ENCODE assay signal across 23 cellular contexts in the genomic region with DNA sequence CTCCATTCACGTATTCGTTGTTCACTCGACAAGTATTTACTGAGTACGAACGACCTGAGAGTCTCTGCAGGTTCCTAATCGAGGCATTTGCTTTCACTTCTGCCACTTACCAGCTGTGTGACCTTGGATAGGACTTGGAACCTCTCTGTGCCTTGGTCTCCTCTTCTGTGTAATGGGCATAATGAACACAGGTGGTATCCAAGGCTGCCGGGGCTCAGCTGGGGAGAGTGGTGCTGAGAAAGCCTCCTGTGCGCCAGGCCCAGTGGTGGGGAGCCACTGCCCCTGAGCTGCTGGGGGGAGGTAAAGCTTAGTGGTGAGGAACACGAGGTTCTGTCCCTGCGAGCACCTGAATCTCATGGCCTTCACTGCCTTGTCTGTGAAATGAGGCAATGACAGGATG.
DNase-seq lines count a peak whose midpoint lies in the region; ATAC-seq, FAIRE-seq and TF ChIP-seq lines count a peak whose summit lies in the region.
"Had no signal": no experiment of that assay in that cellular context is flagged by ENCODE, and none has a peak within 500 bp of the region (broad histone marks: within the 10 kb centered on the region; RNA-seq: fewer than 3 reads in every experiment).

No MANE protein-coding gene starts in this region.

- no peak overlapping the region for H2BK5ac ChIP-seq in neuronal stem cell (ENCODE audit: low read length)

- no peak overlapping the region for H2BK120ac ChIP-seq in neuronal stem cell (ENCODE audit: low read depth, low read length)

- H4K91ac ChIP-seq in neuronal stem cell (ENCODE audit: low read depth, low read length, poor library complexity): no peak overlapping the region

- H3K36me3 ChIP-seq in RWPE2 (ENCODE audit: low read depth) (no peaks in the 10 kb centered on the region), kidney (ENCODE audit: control insufficient read depth in 1 of 2, insufficient read depth in 2 of 2, low read length in 2 of 2) (no peaks in the 10 kb centered on the region), neuronal stem cell (replicated peaks in 1 of 2; ENCODE audit: control insufficient read depth in 2 of 2, insufficient read depth in 2 of 2, low read length in 2 of 2) (no peaks in the 10 kb centered on the region), spleen (no peaks in the 10 kb centered on the region)
- H3K36me3 ChIP-seq: BE2C; BLaER1 treated with 17β-estradiol and CSF1 and Interleukin-3, amounts not matched to agents 10 nM and 100 nM; HAP-1 had no signal

- TF ChIP-seq CTCF in RWPE2 (IDR thresholded peaks at IDR 0.05; ENCODE audit: poor library complexity, severe bottlenecking): no peak
- no peak for TF ChIP-seq CTCF in kidney (IDR thresholded peaks at IDR 0.05; ENCODE audit: borderline replicate concordance, extremely low read depth, insufficient read depth)
- TF ChIP-seq CTCF in spleen (IDR thresholded peaks at IDR 0.05 in 8 of 11, conservative IDR thresholded peaks at IDR 0.05 in 3 of 11): no peak
- no peak for TF ChIP-seq CTCF in osteocyte (IDR thresholded peaks at IDR 0.05)

- no peak overlapping the region for H2BK15ac ChIP-seq in neuronal stem cell (ENCODE audit: low read length)

- no peak for TF ChIP-seq POLR2A in spleen (IDR thresholded peaks at IDR 0.05)

- H3K27ac Mint-ChIP-seq in osteocyte (ENCODE audit: unreplicated experiment): no peak overlapping the region
- H3K27ac Mint-ChIP-seq: CD4-positive, alpha-beta memory T cell had no signal

- H2AK5ac ChIP-seq in neuronal stem cell (ENCODE audit: low read depth, low read length): peak overlapping the region; percentile 11

- H2BK12ac ChIP-seq in neuronal stem cell (ENCODE audit: low read length): no peak overlapping the region

- no peaks in the 10 kb centered on the region for H3K4me1 Mint-ChIP-seq in osteocyte (ENCODE audit: unreplicated experiment)

- no CpG with 5 or more reads among the region's 10 CpGs for WGBS in neuronal stem cell (ENCODE audit: extremely low coverage in 2 of 2, insufficient read length in 2 of 2, insufficient replicate concordance in 1 of 2), 2 donors
- WGBS in spleen, 5 donors: 88 to 94% (median 89%) methylated on average over 10 of the region's 10 CpGs

- ATAC-seq in RWPE2 (ENCODE audit: low read depth) (no peak), GM21367 (IDR thresholded peaks at IDR 0.05; ENCODE audit: unreplicated experiment) (no peak)
- ATAC-seq: A549, GM12878 had no signal

- H3K4ac ChIP-seq in neuronal stem cell (ENCODE audit: low read length): no peak overlapping the region

- no peak overlapping the region for H3K18ac ChIP-seq in neuronal stem cell (ENCODE audit: low read length)

- H3K4me3 ChIP-seq in RWPE2 (ENCODE audit: severe bottlenecking) (no peak overlapping the region), kidney (ENCODE audit: low read length in 2 of 2) (no peak overlapping the region), neuronal stem cell (ENCODE audit: low read length in 2 of 2) (no peak overlapping the region), spleen (no peak overlapping the region)
- H3K4me3 ChIP-seq: A549; BLaER1 treated with 17β-estradiol and CSF1 and Interleukin-3, amounts not matched to agents 10 nM and 100 nM; GM12878; HAP-1 had no signal

- DNase-seq in RWPE2 (ENCODE audit: low spot score): peak; percentile 26
- peak; percentile 13 for DNase-seq in kidney
- DNase-seq in neuronal stem cell (ENCODE audit: low spot score): no peak
- DNase-seq in spleen: peak; percentile 14
- no peak for DNase-seq in osteocyte (ENCODE audit: extremely low spot score, unreplicated experiment)
- no peak for DNase-seq in activated naive CD4-positive, alpha-beta T cell treated with anti-CD3 and anti-CD28 coated beads, Interleukin-2, amount 50 U/mL, for 16 hours
- DNase-seq: 8988T; ACHN; AML-193; BE2C; Calu3; CD4-positive, alpha-beta memory T cell; COR-L47; DND-41; GOT3 had no signal

- no peak overlapping the region for H3K4me2 ChIP-seq in neuronal stem cell (ENCODE audit: insufficient read depth, low read length, poor library complexity, severe bottlenecking)
- H3K4me2 ChIP-seq: A549 had no signal

- intact Hi-C loops in kidney (cut with DNase I): no loop called here
- intact Hi-C loops in spleen (cut with DNase I; ENCODE audit: low total_unique reads): loop anchor here (10.0 kb wide), 1 partner anchor 475 kb away; no protein-coding TSS in a partner anchor

- H4K8ac ChIP-seq in neuronal stem cell (ENCODE audit: low read depth, low read length): no peak overlapping the region

- H3K9ac ChIP-seq in kidney (ENCODE audit: low read length in 2 of 2): no peak overlapping the region
- no peak overlapping the region for H3K9ac ChIP-seq in neuronal stem cell (ENCODE audit: low read depth, low read length, poor library complexity)
- H3K9ac ChIP-seq: BLaER1 treated with 17β-estradiol and CSF1 and Interleukin-3, amounts not matched to agents 10 nM and 100 nM had no signal

- H3K36me3 Mint-ChIP-seq in osteocyte (ENCODE audit: unreplicated experiment): no peaks in the 10 kb centered on the region
- H3K36me3 Mint-ChIP-seq: CD4-positive, alpha-beta memory T cell had no signal

- H3K9me3 ChIP-seq in RWPE2 (ENCODE audit: severe bottlenecking) (no peaks in the 10 kb centered on the region), kidney (ENCODE audit: control insufficient read depth in 1 of 2, low read length in 2 of 2) (no peaks in the 10 kb centered on the region), neuronal stem cell (replicated peaks in 1 of 2; ENCODE audit: control insufficient read depth in 2 of 2, insufficient read depth in 1 of 2, low read depth in 1 of 2, low read length in 2 of 2) (no peaks in the 10 kb centered on the region), spleen (no peaks in the 10 kb centered on the region)
- H3K9me3 ChIP-seq: A549; BE2C; BLaER1 treated with 17β-estradiol and CSF1 and Interleukin-3, amounts not matched to agents 10 nM and 100 nM; HAP-1 had no signal

- H2AFZ ChIP-seq in neuronal stem cell (ENCODE audit: low read length): no peak overlapping the region

- H3K4me1 ChIP-seq in RWPE2 (ENCODE audit: insufficient read depth, poor library complexity, severe bottlenecking): no peaks in the 10 kb centered on the region
- peaks cover 0 to 2% of the 10 kb centered on the region in 2 donors for H3K4me1 ChIP-seq in kidney (ENCODE audit: control insufficient read depth in 1 of 2, insufficient read depth in 1 of 2, low read depth in 1 of 2, low read length in 2 of 2)
- peaks cover 0 to 7% of the 10 kb centered on the region in 2 donors for H3K4me1 ChIP-seq in neuronal stem cell (ENCODE audit: control insufficient read depth in 2 of 2, insufficient read depth in 1 of 2, low read depth in 1 of 2, low read length in 2 of 2)
- H3K4me1 ChIP-seq in spleen: peaks cover 0 to 10% (median 0%) of the 10 kb centered on the region in 6 donors
- H3K4me1 ChIP-seq: A549, HAP-1 had no signal

- H3K27me3 Mint-ChIP-seq in osteocyte (ENCODE audit: unreplicated experiment): peaks cover 44% of the 10 kb centered on the region

- no peak overlapping the region for H3K23ac ChIP-seq in neuronal stem cell (ENCODE audit: low read depth, low read length, poor library complexity)

- H3K9me3 Mint-ChIP-seq in osteocyte (ENCODE audit: unreplicated experiment): no peaks in the 10 kb centered on the region
- H3K9me3 Mint-ChIP-seq: CD4-positive, alpha-beta memory T cell had no signal

- H3K27me3 ChIP-seq in RWPE2 (ENCODE audit: insufficient read depth, poor library complexity, severe bottlenecking): peaks cover 82% of the 10 kb centered on the region
- peaks cover 0 to 45% (median 0%) of the 10 kb centered on the region in 3 experiments for H3K27me3 ChIP-seq in neuronal stem cell (ENCODE audit: control insufficient read depth in 3 of 3, insufficient read depth in 3 of 3, low read depth in 1 of 3, low read length in 3 of 3)
- peaks cover 0 to 71% (median 7%) of the 10 kb centered on the region in 7 donors for H3K27me3 ChIP-seq in spleen (replicated peaks in 1 of 7)
- H3K27me3 ChIP-seq: BE2C had no signal

- FAIRE-seq in kidney (lab: Jason Lieb, UNC): no peak
- FAIRE-seq: A549, G401.6, GM12878, GM18507, H54 had no signal

- H3K79me1 ChIP-seq in neuronal stem cell (ENCODE audit: low read depth, low read length): no peaks in the 10 kb centered on the region

- H3K27ac ChIP-seq in RWPE2 (ENCODE audit: poor library complexity, severe bottlenecking): no peak overlapping the region
- no peak overlapping the region for H3K27ac ChIP-seq in kidney (ENCODE audit: low read depth in 2 of 2, low read length in 2 of 2)
- no peak overlapping the region for H3K27ac ChIP-seq in neuronal stem cell (replicated peaks; ENCODE audit: low read length)
- no peak overlapping the region for H3K27ac ChIP-seq in spleen
- H3K27ac ChIP-seq: A549; BLaER1 treated with 17β-estradiol and CSF1 and Interleukin-3, amounts not matched to agents 10 nM and 100 nM had no signal

- no peak overlapping the region for H3K14ac ChIP-seq in neuronal stem cell (ENCODE audit: low read length)

- no peak overlapping the region for H3K4me3 Mint-ChIP-seq in osteocyte (ENCODE audit: unreplicated experiment)
- H3K4me3 Mint-ChIP-seq: CD4-positive, alpha-beta memory T cell had no signal

Comparison
In these comparisons a context has a peak if more than half of its experiments do, and no peak if none do; other contexts are left out.
1. DNase-seq: peak in RWPE2 (single experiment), kidney (single experiment) and spleen (single experiment); none in neuronal stem cell (single experiment), osteocyte (single experiment) and activated naive CD4-positive, alpha-beta T cell treated with anti-CD3 and anti-CD28 coated beads, Interleukin-2, amount 50 U/mL, for 16 hours (single experiment).